Comparison of ENCODE assay signal across 18 cellular contexts in genomic region chr2:160328748-160329147, GRCh38.
A peak's percentile ranks its signal among the peaks of the same experiment; 100 is the strongest.
DNase-seq lines count a peak whose midpoint lies in the region; ATAC-seq and TF ChIP-seq lines count a peak whose summit lies in the region.
"Had no signal": no experiment of that assay in that cellular context is flagged by ENCODE, and none has a peak within 500 bp of the region (broad histone marks: within the 10 kb centered on the region; RNA-seq: fewer than 3 reads in every experiment).

No MANE protein-coding gene starts in this region.

- no peaks in the 10 kb centered on the region for H3K9me3 Mint-ChIP-seq in activated T-cell treated with anti-CD3 and anti-CD28 coated beads, Interleukin-2, amount 50 U/mL, for 4 hours
- no peaks in the 10 kb centered on the region for H3K9me3 Mint-ChIP-seq in activated naive CD8-positive, alpha-beta T cell treated with anti-CD3 and anti-CD28 coated beads, Interleukin-2, amount 50 U/mL, for 24 hours
- no peaks in the 10 kb centered on the region for H3K9me3 Mint-ChIP-seq in nephron
- no peaks in the 10 kb centered on the region for H3K9me3 Mint-ChIP-seq in mesothelial cell of epicardium
- H3K9me3 Mint-ChIP-seq: brain; T-helper 2 cell treated with Interferon-gamma antibody and Interleukin-4, amounts not matched to agents 5 μg/mL and 100 μg/mL, for 36 hours had no signal

- no peak for TF ChIP-seq EP300 in stomach (IDR thresholded peaks at IDR 0.05)

- no peaks in the 10 kb centered on the region for H3K27me3 ChIP-seq in stomach
- H3K27me3 ChIP-seq: vagina had no signal

- H3K4me1 Mint-ChIP-seq in activated T-cell treated with anti-CD3 and anti-CD28 coated beads, Interleukin-2, amount 50 U/mL, for 4 hours (ENCODE audit: low read depth), result peaks cover 86% of the 10 kb centered on the region
- peaks cover 92% of the 10 kb centered on the region for H3K4me1 Mint-ChIP-seq in activated naive CD8-positive, alpha-beta T cell treated with anti-CD3 and anti-CD28 coated beads, Interleukin-2, amount 50 U/mL, for 24 hours
- H3K4me1 Mint-ChIP-seq in nephron (peaks cover 80% of the 10 kb centered on the region), mesothelial cell of epicardium (peaks cover 48% of the 10 kb centered on the region)

- no peaks in the 10 kb centered on the region for H3K27me3 Mint-ChIP-seq in activated T-cell treated with anti-CD3 and anti-CD28 coated beads, Interleukin-2, amount 50 U/mL, for 4 hours (ENCODE audit: low read depth)
- H3K27me3 Mint-ChIP-seq in activated naive CD8-positive, alpha-beta T cell treated with anti-CD3 and anti-CD28 coated beads, Interleukin-2, amount 50 U/mL, for 24 hours, result no peaks in the 10 kb centered on the region
- no peaks in the 10 kb centered on the region for H3K27me3 Mint-ChIP-seq in nephron (ENCODE audit: low read depth)
- no peaks in the 10 kb centered on the region for H3K27me3 Mint-ChIP-seq in mesothelial cell of epicardium (ENCODE audit: low read depth)

- peak overlapping the region; percentile 34 for H3K4me3 Mint-ChIP-seq in activated T-cell treated with anti-CD3 and anti-CD28 coated beads, Interleukin-2, amount 50 U/mL, for 4 hours
- H3K4me3 Mint-ChIP-seq in activated naive CD8-positive, alpha-beta T cell treated with anti-CD3 and anti-CD28 coated beads, Interleukin-2, amount 50 U/mL, for 24 hours, result peak overlapping the region; percentile 56
- H3K4me3 Mint-ChIP-seq in nephron (no peak overlapping the region), mesothelial cell of epicardium (no peak overlapping the region)
- H3K4me3 Mint-ChIP-seq: brain; T-helper 2 cell treated with Interferon-gamma antibody and Interleukin-4, amounts not matched to agents 5 μg/mL and 100 μg/mL, for 36 hours had no signal

- H3K27ac ChIP-seq in stomach, result peak overlapping the region in 1 of 5 donors; percentile 4
- H3K27ac ChIP-seq: vagina had no signal

- peaks cover 0 to 88% (median 43%) of the 10 kb centered on the region in 4 donors for H3K4me1 ChIP-seq in stomach

- intact Hi-C loops in stomach (cut with DNase I; ENCODE audit: low total_unique reads), result no loop called here

- DNase-seq in activated T-cell treated with anti-CD3 and anti-CD28 coated beads, Interleukin-2, amount 50 U/mL, for 4 hours, result no peak
- DNase-seq in activated T-cell treated with anti-CD3 and anti-CD28 coated beads, Interleukin-2, amount 50 U/mL, for 48 hours, result no peak
- DNase-seq in HT-29 (ENCODE audit: low spot score) (peak; percentile 36), mesothelial cell of epicardium (ENCODE audit: low spot score in 2 of 2, unreplicated experiment in 2 of 2) (no peak), stomach (no peak)
- no peak for DNase-seq in activated naive CD8-positive, alpha-beta T cell treated with anti-CD3 and anti-CD28 coated beads, Interleukin-2, amount 50 U/mL, for 24 hours
- DNase-seq: activated CD4-positive, alpha-beta T cell treated with anti-CD3 and anti-CD28 coated beads for 1 hour; effector CD4-positive, alpha-beta T cell; hypothalamus; left cardiac atrium; posterior cingulate gyrus; SHP77 treated with DMSO at 0.1 percent for 48 hours had no signal

- 27 to 52% (median 29%) methylated on average over 3 of the region's 3 CpGs for WGBS in stomach, 5 donors

- H3K4me3 ChIP-seq in stomach, result no peak overlapping the region
- H3K4me3 ChIP-seq: HAP-1, vagina had no signal

- ATAC-seq in activated T-cell treated with anti-CD3 and anti-CD28 coated beads, Interleukin-2, amount 50 U/mL, for 4 hours, result peak; percentile 70 to 76
- no peak for ATAC-seq in activated naive CD8-positive, alpha-beta T cell treated with anti-CD3 and anti-CD28 coated beads, Interleukin-2, amount 50 U/mL, for 24 hours
- ATAC-seq in GM18511 (IDR thresholded peaks at IDR 0.05; ENCODE audit: unreplicated experiment), result no peak

- H3K9me3 ChIP-seq in stomach, result no peaks in the 10 kb centered on the region
- H3K9me3 ChIP-seq: HAP-1, vagina had no signal

- TF ChIP-seq POLR2A in stomach (IDR thresholded peaks at IDR 0.05), result no peak

- H3K36me3 Mint-ChIP-seq in activated T-cell treated with anti-CD3 and anti-CD28 coated beads, Interleukin-2, amount 50 U/mL, for 4 hours (ENCODE audit: insufficient read depth), result peaks cover 12% of the 10 kb centered on the region
- H3K36me3 Mint-ChIP-seq in activated naive CD8-positive, alpha-beta T cell treated with anti-CD3 and anti-CD28 coated beads, Interleukin-2, amount 50 U/mL, for 24 hours (ENCODE audit: low read depth), result peaks cover 2% of the 10 kb centered on the region
- H3K36me3 Mint-ChIP-seq in nephron (ENCODE audit: low read depth), result peaks cover 7% of the 10 kb centered on the region
- no peaks in the 10 kb centered on the region for H3K36me3 Mint-ChIP-seq in mesothelial cell of epicardium
- H3K36me3 Mint-ChIP-seq: brain had no signal

- TF ChIP-seq CTCF in nephron (IDR thresholded peaks at IDR 0.05; ENCODE audit: unreplicated experiment in 3 of 3) (no peak), mesothelial cell of epicardium (IDR thresholded peaks at IDR 0.05; ENCODE audit: unreplicated experiment) (no peak), stomach (IDR thresholded peaks at IDR 0.05) (no peak)

- peak overlapping the region; percentile 55 for H3K27ac Mint-ChIP-seq in activated naive CD8-positive, alpha-beta T cell treated with anti-CD3 and anti-CD28 coated beads, Interleukin-2, amount 50 U/mL, for 24 hours
- H3K27ac Mint-ChIP-seq in nephron (peak overlapping the region; percentile 2 to 47 (median 17)), mesothelial cell of epicardium (no peak overlapping the region)
- H3K27ac Mint-ChIP-seq: brain; T-helper 2 cell treated with Interferon-gamma antibody and Interleukin-4, amounts not matched to agents 5 μg/mL and 100 μg/mL, for 36 hours had no signal

- no peaks in the 10 kb centered on the region for H3K36me3 ChIP-seq in stomach
- H3K36me3 ChIP-seq: HAP-1, vagina had no signal

Comparison
In these comparisons a context has a peak if more than half of its experiments do, and no peak if none do; other contexts are left out.
1. ATAC-seq: peak in activated T-cell treated with anti-CD3 and anti-CD28 coated beads, Interleukin-2, amount 50 U/mL, for 4 hours (2 of 2); none in activated naive CD8-positive, alpha-beta T cell treated with anti-CD3 and anti-CD28 coated beads, Interleukin-2, amount 50 U/mL, for 24 hours (single experiment) and GM18511 (single experiment).
2. H3K4me3 Mint-ChIP-seq: peak in activated T-cell treated with anti-CD3 and anti-CD28 coated beads, Interleukin-2, amount 50 U/mL, for 4 hours (single experiment) and activated naive CD8-positive, alpha-beta T cell treated with anti-CD3 and anti-CD28 coated beads, Interleukin-2, amount 50 U/mL, for 24 hours (single experiment); none in nephron (0 of 3) and mesothelial cell of epicardium (single experiment).